In genomic region chr9:42806674-42807073, GRCh38 we compare ENCODE assay signal across 8 cellular contexts.
A peak's percentile ranks its signal among the peaks of the same experiment; 100 is the strongest.
DNase-seq lines count a peak whose midpoint lies in the region; ATAC-seq and TF ChIP-seq lines count a peak whose summit lies in the region.
"Not testable (repeated sequence)": the region's sequence is repeated elsewhere in the genome, so short reads cannot be mapped to it uniquely, and the experiment has no call there.

No MANE protein-coding gene starts in this region.

- in situ Hi-C loops in Panc1 (cut with HindIII; ENCODE audit: low pct_unique_long_range_greater_than_20kb, low sequenced_read_pairs), result not testable (repeated sequence)

- not testable (repeated sequence) for H3K9me3 Mint-ChIP-seq in glutamatergic neuron (ENCODE audit: unreplicated experiment); stimulated activated memory B cell treated with anti-CD40 and anti-IgM and Interleukin-4, amounts not matched to agents 10 μg/mL and 1 μg/mL and 100 μg/mL, for 72 hours
- H3K9me3 Mint-ChIP-seq in nephron progenitor cell, result peaks cover 41% of the 10 kb centered on the region

- H3K36me3 Mint-ChIP-seq in glutamatergic neuron (ENCODE audit: unreplicated experiment); nephron progenitor cell (ENCODE audit: low read depth); stimulated activated memory B cell treated with anti-CD40 and anti-IgM and Interleukin-4, amounts not matched to agents 10 μg/mL and 1 μg/mL and 100 μg/mL, for 72 hours: not testable (repeated sequence)

- not testable (repeated sequence) for H3K4me1 ChIP-seq in Panc1 (ENCODE audit: control insufficient read depth, insufficient read depth, low read length)

- not testable (repeated sequence) for BruUV-seq in Panc1 (replicated peaks; lab: Mats Ljungman, UMichigan)

- H3K4me3 ChIP-seq in Panc1 (ENCODE audit: low read depth in 2 of 2, low read length in 2 of 2); cardiac fibroblast (replicated peaks in 1 of 2; ENCODE audit: low read depth in 2 of 2, low read length in 2 of 2): not testable (repeated sequence)

- TF ChIP-seq CTCF in C4-2B (conservative IDR thresholded peaks at IDR 0.05), result peak; percentile 39
- peak; percentile 44 for TF ChIP-seq CTCF in Panc1 (IDR thresholded peaks at IDR 0.05)
- peak; percentile 8 for TF ChIP-seq CTCF in cardiac fibroblast (IDR thresholded peaks at IDR 0.05; ENCODE audit: low read depth, low read length)
- peak; percentile 63 for TF ChIP-seq CTCF in glutamatergic neuron (IDR thresholded peaks at IDR 0.05; ENCODE audit: partially characterized antibody, unreplicated experiment)
- not testable (repeated sequence) for TF ChIP-seq CTCF in nephron progenitor cell (IDR thresholded peaks at IDR 0.05)

- H3K27me3 ChIP-seq in Panc1 (ENCODE audit: control insufficient read depth, insufficient read depth, low read length), result not testable (repeated sequence)

- POLR2A ChIA-PET in Panc1 (lab: Charles Lee), result not testable (repeated sequence)

- peak; percentile 40 for ATAC-seq in HG03432 (IDR thresholded peaks at IDR 0.05; ENCODE audit: unreplicated experiment)
- ATAC-seq in Panc1, result peak; percentile 51; the same call in 1 of the 2 replicates
- ATAC-seq in stimulated activated memory B cell treated with anti-CD40 and anti-IgM and Interleukin-4, amounts not matched to agents 10 μg/mL and 1 μg/mL and 100 μg/mL, for 72 hours, result peak; percentile 34

- CTCF ChIA-PET in Panc1 (lab: Charles Lee), result not testable (repeated sequence)

- not testable (repeated sequence) for H3K27ac Mint-ChIP-seq in glutamatergic neuron (ENCODE audit: unreplicated experiment); nephron progenitor cell; stimulated activated memory B cell treated with anti-CD40 and anti-IgM and Interleukin-4, amounts not matched to agents 10 μg/mL and 1 μg/mL and 100 μg/mL, for 72 hours

- H3K9me3 ChIP-seq in Panc1 (ENCODE audit: control insufficient read depth, insufficient read depth, low read depth, low read length), result not testable (repeated sequence)

- not testable (repeated sequence) for DNase-seq in Panc1 (ENCODE audit: low read depth, low spot score); cardiac fibroblast (ENCODE audit: low read depth in 2 of 2)
- DNase-seq in glutamatergic neuron (peak; percentile 59), iPS DF 19.7 (ENCODE audit: low read depth, low spot score) (peak; percentile 17), nephron progenitor cell (peak; percentile 27)

- intact Hi-C loops in Panc1 (cut with micrococcal nuclease; ENCODE audit: unreplicated experiment), result not testable (repeated sequence)

- H3K4me1 Mint-ChIP-seq in glutamatergic neuron (ENCODE audit: low read depth, unreplicated experiment); nephron progenitor cell; stimulated activated memory B cell treated with anti-CD40 and anti-IgM and Interleukin-4, amounts not matched to agents 10 μg/mL and 1 μg/mL and 100 μg/mL, for 72 hours: not testable (repeated sequence)

- not testable (repeated sequence) for H3K36me3 ChIP-seq in Panc1 (ENCODE audit: control insufficient read depth, insufficient read depth, low read length)

- not testable (repeated sequence) for H3K27ac ChIP-seq in C4-2B; Panc1 (ENCODE audit: low read length)

- H3K4me3 Mint-ChIP-seq in glutamatergic neuron (ENCODE audit: unreplicated experiment); nephron progenitor cell; stimulated activated memory B cell treated with anti-CD40 and anti-IgM and Interleukin-4, amounts not matched to agents 10 μg/mL and 1 μg/mL and 100 μg/mL, for 72 hours: not testable (repeated sequence)

- H3K27me3 Mint-ChIP-seq in glutamatergic neuron (ENCODE audit: unreplicated experiment) (peaks cover 13% of the 10 kb centered on the region), nephron progenitor cell (ENCODE audit: low read depth, poor library complexity) (peaks cover 22% of the 10 kb centered on the region)
- H3K27me3 Mint-ChIP-seq in stimulated activated memory B cell treated with anti-CD40 and anti-IgM and Interleukin-4, amounts not matched to agents 10 μg/mL and 1 μg/mL and 100 μg/mL, for 72 hours, result peaks cover 15% of the 10 kb centered on the region
